In the genomic region with DNA sequence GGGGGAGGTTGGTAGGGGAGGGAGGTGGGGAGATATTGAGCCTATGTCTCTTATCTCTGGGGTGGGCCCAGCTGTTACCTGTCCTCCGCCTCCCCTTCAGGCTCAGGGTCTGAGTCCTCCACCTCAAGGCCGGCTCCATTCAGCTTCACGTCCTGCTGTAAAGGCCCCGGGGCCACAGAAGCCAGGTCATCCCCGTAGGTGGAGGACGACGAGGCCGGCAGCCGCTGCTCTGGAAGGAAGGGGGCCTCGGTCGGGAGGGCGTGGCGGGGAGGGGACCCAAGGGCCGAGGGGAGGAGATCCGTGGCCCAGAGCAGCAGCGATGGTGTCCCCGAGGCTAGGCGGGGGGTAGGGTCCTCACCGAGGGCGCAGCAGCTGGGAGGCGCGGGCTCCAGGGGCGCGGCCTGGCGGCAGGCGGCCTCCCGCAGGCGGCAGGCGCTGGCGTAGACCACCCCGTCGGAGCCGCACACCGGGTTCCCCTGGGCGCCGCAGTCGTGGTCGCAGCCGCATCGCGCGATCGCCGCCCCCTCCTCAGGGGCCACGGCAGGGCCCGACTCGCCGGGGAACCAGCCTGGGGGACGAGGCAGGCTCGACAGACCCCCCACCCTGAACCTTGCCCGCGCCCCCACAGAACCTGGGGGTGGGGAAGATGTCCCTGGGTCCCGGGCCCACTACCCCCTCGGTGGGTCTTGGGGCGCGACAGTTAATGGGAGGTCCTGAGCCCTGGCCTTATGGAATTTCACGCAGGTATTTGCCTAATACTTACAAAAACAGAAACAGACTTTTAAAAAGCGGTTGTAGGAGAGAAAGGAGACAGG, we compare ENCODE assay signal across 8 cellular contexts. TPM values are rescaled to one million over a fixed set of nuclear protein-coding genes. Genes with fewer than 3 reads are reported as not detected.
A peak's percentile ranks its signal among the peaks of the same experiment; 100 is the strongest.
DNase-seq lines count a peak whose midpoint lies in the region; ATAC-seq and TF ChIP-seq lines count a peak whose summit lies in the region.

No MANE protein-coding gene starts in this region.

- peak overlapping the region; percentile 90 for H2AFZ ChIP-seq in mammary epithelial cell (ENCODE audit: low read depth, low read length)

- peak overlapping the region; percentile 99 for H3K4me2 ChIP-seq in mammary epithelial cell (ENCODE audit: insufficient read depth, low read depth, low read length)

- H3K36me3 ChIP-seq in mammary epithelial cell (ENCODE audit: insufficient read depth, low read length) (no peaks in the 10 kb centered on the region), mucosa of descending colon (ENCODE audit: low read depth) (no peaks in the 10 kb centered on the region)

- no peaks in the 10 kb centered on the region for H3K9me3 ChIP-seq in mammary epithelial cell (replicated peaks; ENCODE audit: insufficient read depth, low read length)
- no peaks in the 10 kb centered on the region for H3K9me3 ChIP-seq in mucosa of descending colon

- H3K4me1 ChIP-seq in mammary epithelial cell (ENCODE audit: insufficient read depth, low read length) (peaks cover 13% of the 10 kb centered on the region), mucosa of descending colon (ENCODE audit: low read depth) (peaks cover 6% of the 10 kb centered on the region)

- BruUV-seq in mammary epithelial cell (replicated peaks; lab: Mats Ljungman, UMichigan) = TSS peak; percentile 43

- H3K9ac ChIP-seq in mammary epithelial cell (ENCODE audit: insufficient read depth, low read length) = peak overlapping the region; percentile 13

- H3K79me2 ChIP-seq in mammary epithelial cell (ENCODE audit: insufficient read depth, low read length) = no peaks in the 10 kb centered on the region

- TF ChIP-seq CTCF in mammary epithelial cell (conservative IDR thresholded peaks at IDR 0.05 in 1 of 2, IDR thresholded peaks at IDR 0.05 in 1 of 2; ENCODE audit: extremely low read depth in 1 of 2, insufficient read depth in 1 of 2, low read depth in 1 of 2, low read length in 2 of 2) (no peak), mucosa of descending colon (IDR thresholded peaks at IDR 0.05) (no peak)

- in situ Hi-C loops in mammary epithelial cell (cut with MboI; ENCODE audit: low sequenced_read_pairs in 2 of 2) = no loop called here

- H3K27ac ChIP-seq in mammary epithelial cell (ENCODE audit: insufficient read depth, low read depth, low read length) = no peak overlapping the region

- CTCF ChIA-PET in mammary epithelial cell (lab: Charles Lee; ENCODE audit: low non-redundant PET) = no interaction called here

- intact Hi-C loops in mammary epithelial cell (cut with micrococcal nuclease) (loop anchor here (5.0 to 10.0 kb wide), 2 partner anchors 74 to 312 kb away; no protein-coding TSS in a partner anchor), mucosa of descending colon (cut with DNase I, micrococcal nuclease) (no loop called here)

- DNase-seq in GM03348 (ENCODE audit: low spot score) (peak; percentile 26), mammary epithelial cell (no peak), mucosa of descending colon (peak in 2 of 3 donors; percentile 31 to 67), RPMI8226 (no peak), occipital lobe (lab: John Stamatoyannopoulos, UW) (no peak), AG20443 (ENCODE audit: low spot score) (no peak)

- 2% methylated on average over 11 of the region's 58 CpGs for WGBS in mammary epithelial cell (ENCODE audit: low coverage, missing lambda C conversion rate)

- dilution Hi-C loops in mammary epithelial cell (cut with HindIII; ENCODE audit: low sequenced_read_pairs) = no loop called here

- H3K4me3 ChIP-seq in mammary epithelial cell (replicated peaks in 1 of 3; ENCODE audit: insufficient read depth in 1 of 3, low read depth in 2 of 3, low read length in 3 of 3) = peak overlapping the region; percentile 52 to 75 (median 69)
- no peak overlapping the region for H3K4me3 ChIP-seq in mucosa of descending colon

- H4K20me1 ChIP-seq in mammary epithelial cell (ENCODE audit: insufficient read depth, low read length) = no peaks in the 10 kb centered on the region

- no peaks in the 10 kb centered on the region for H3K27me3 ChIP-seq in mammary epithelial cell (ENCODE audit: insufficient read depth, low read length)

- peak; percentile 13 for ATAC-seq in HG03432 (IDR thresholded peaks at IDR 0.05; ENCODE audit: unreplicated experiment)
- ATAC-seq in mucosa of descending colon = no peak
- ATAC-seq in GM18868 (IDR thresholded peaks at IDR 0.05; ENCODE audit: unreplicated experiment) = no peak

RNA-seq across cellular contexts. Expression of a gene that starts 7.5 kb away (rescaled TPM):
- total RNA-seq in mammary epithelial cell (1 to 10 TPM in 1 of 2 donors, under 1 TPM in 1; 0.19 to 1.0 TPM), mucosa of descending colon (1 to 10 TPM in 2 of 3 donors, under 1 TPM in 1; 0.38 to 2.0 (median 1.6) TPM), occipital lobe (under 0.01 TPM)
- 0.01 TPM for polyA plus RNA-seq in mammary epithelial cell
- not detected for polyA minus RNA-seq in mammary epithelial cell

Comparison
In these comparisons a context has a peak if more than half of its experiments do, and no peak if none do; other contexts are left out.
1. DNase-seq: peak in GM03348 (single experiment) and mucosa of descending colon (2 of 3); none in mammary epithelial cell (single experiment), RPMI8226 (single experiment), occipital lobe (single experiment) and AG20443 (single experiment).